9 cellular contexts compared by ENCODE assay signal in the genomic region with DNA sequence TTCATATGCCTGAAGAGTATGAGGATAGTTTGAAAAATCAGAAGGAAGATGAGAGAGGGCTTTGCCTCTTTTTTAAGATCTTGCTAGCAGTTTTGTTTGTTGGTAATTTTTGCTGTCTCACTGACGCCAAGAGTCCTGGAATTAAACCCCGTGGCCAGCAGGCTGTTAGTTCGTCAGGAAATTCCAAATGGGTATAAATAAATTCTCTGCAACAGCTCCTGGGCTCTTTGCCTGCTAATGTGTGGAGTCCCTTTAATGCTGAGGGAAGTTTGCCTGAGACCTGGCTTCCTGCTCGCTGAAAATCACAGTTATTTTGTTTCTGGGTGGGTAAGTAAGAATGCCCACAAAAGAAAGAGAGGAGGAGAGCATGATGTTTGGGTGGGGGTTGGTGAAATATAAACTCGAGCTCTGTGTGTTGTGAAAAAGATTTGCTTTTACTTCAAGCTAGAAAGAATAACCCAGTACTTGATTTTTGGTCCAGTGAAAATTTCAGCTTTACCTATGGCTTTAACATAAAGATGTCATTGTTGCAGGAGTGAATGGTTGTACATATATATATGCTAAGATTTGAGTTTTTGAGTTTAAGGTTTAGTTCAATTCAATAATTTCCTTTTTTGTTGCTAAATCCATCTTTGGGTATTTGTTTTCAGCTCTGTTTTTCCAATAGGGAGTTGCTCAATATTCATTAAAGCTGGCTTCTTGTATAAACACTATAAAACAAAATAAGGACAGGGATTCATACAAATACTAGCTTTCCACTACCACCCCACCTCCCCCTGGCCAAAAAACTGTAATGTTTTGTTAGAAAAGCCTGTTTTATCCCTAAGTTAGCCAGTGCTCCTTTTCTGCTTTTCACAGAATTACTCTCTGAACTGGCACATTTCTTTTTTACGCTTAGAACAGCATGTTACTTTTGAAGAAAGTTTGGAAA.
A peak's percentile ranks its signal among the peaks of the same experiment; 100 is the strongest.
DNase-seq lines count a peak whose midpoint lies in the region; ATAC-seq and TF ChIP-seq lines count a peak whose summit lies in the region.
"Had no signal": no experiment of that assay in that cellular context is flagged by ENCODE, and none has a peak within 500 bp of the region (broad histone marks: within the 10 kb centered on the region; RNA-seq: fewer than 3 reads in every experiment).

No MANE protein-coding gene starts in this region.

- DNase-seq in colonic mucosa (peak; percentile 44), lower lobe of right lung (no peak), substantia nigra (lab: John Stamatoyannopoulos, UW) (peak in 22 of 49 donors; percentile 8 to 69 (median 46)), ACHN (no peak), NCI-H1436 (lab: John Stamatoyannopoulos, UW) (no peak), GM13977 (ENCODE audit: low spot score) (no peak)
- DNase-seq: NCI-H446 treated with DMSO at 0.1 percent for 48 hours had no signal

- intact Hi-C loops in colonic mucosa (cut with DNase I), result no loop called here
- intact Hi-C loops in lower lobe of right lung (cut with DNase I), result no loop called here

- no peaks in the 10 kb centered on the region for H3K27me3 ChIP-seq in colonic mucosa
- H3K27me3 ChIP-seq in lower lobe of right lung (ENCODE audit: low read depth), result no peaks in the 10 kb centered on the region

- H3K4me3 ChIP-seq in colonic mucosa (no peak overlapping the region), lower lobe of right lung (peak overlapping the region; percentile 13)

- H3K27ac ChIP-seq in KOPT-K1 (ENCODE audit: low read depth, low read length, poor library complexity, severe bottlenecking) (peak overlapping the region; percentile 61), colonic mucosa (peak overlapping the region; percentile 59), lower lobe of right lung (peak overlapping the region; percentile 54), substantia nigra (ENCODE audit: low read depth, low read length, poor library complexity, severe bottlenecking) (peak overlapping the region; percentile 96)

- ATAC-seq in lower lobe of right lung, result peak in 1 of 2 donors; percentile 61
- no peak for ATAC-seq in HG03139 (IDR thresholded peaks at IDR 0.05; ENCODE audit: unreplicated experiment)

- H3K4me1 ChIP-seq in colonic mucosa (no peaks in the 10 kb centered on the region), lower lobe of right lung (peaks cover 32% of the 10 kb centered on the region)

- H3K36me3 ChIP-seq in KOPT-K1 (ENCODE audit: insufficient read depth, low read length) (no peaks in the 10 kb centered on the region), colonic mucosa (no peaks in the 10 kb centered on the region), lower lobe of right lung (no peaks in the 10 kb centered on the region)

- peak overlapping the region in 1 of 2 donors; percentile 13 for H3K9ac ChIP-seq in colonic mucosa (ENCODE audit: low read depth in 2 of 2, low read length in 2 of 2)

- TF ChIP-seq CTCF in colonic mucosa (IDR thresholded peaks at IDR 0.05) (no peak), lower lobe of right lung (IDR thresholded peaks at IDR 0.05) (no peak), GM13977 (IDR thresholded peaks at IDR 0.05; ENCODE audit: extremely low read depth, insufficient read depth, missing control alignments) (no peak)

- H3K9me3 ChIP-seq in KOPT-K1 (ENCODE audit: insufficient read depth, low read length, poor library complexity, severe bottlenecking), result no peaks in the 10 kb centered on the region
- no peaks in the 10 kb centered on the region for H3K9me3 ChIP-seq in colonic mucosa
- no peaks in the 10 kb centered on the region for H3K9me3 ChIP-seq in lower lobe of right lung

- in situ Hi-C loops in ACHN (cut with HindIII; ENCODE audit: low pct_ligation_motif_present, low pct_unique_long_range_greater_than_20kb, low sequenced_read_pairs), result no loop called here
- in situ Hi-C loops in GM13977 (cut with MboI; ENCODE audit: low pct_unique_long_range_greater_than_20kb, low sequenced_read_pairs, unreplicated experiment), result loop anchor here (10.0 kb wide), 1 partner anchor 61 kb away; no protein-coding TSS in a partner anchor
